ENCODE assay signal across 13 cellular contexts in genomic region chr19:9597027-9597426, GRCh38.
DNase-seq lines count a peak whose midpoint lies in the region; ATAC-seq, FAIRE-seq and TF ChIP-seq lines count a peak whose summit lies in the region.
"Had no signal": no experiment of that assay in that cellular context is flagged by ENCODE, and none has a peak within 500 bp of the region (broad histone marks: within the 10 kb centered on the region; RNA-seq: fewer than 3 reads in every experiment).

No MANE protein-coding gene starts in this region.

- DNase-seq in AG08395 (ENCODE audit: low spot score) (peak; percentile 75), HFF-Myc (ENCODE audit: extremely low read depth, low read depth) (peak; percentile 27), foreskin fibroblast (peak; percentile 80 to 90), ACHN (no peak), D721Med (ENCODE audit: insufficient read length, low spot score) (no peak), iPS-NIHi11 (ENCODE audit: low spot score) (no peak)
- no peak for DNase-seq in activated naive CD8-positive, alpha-beta T cell treated with anti-CD3 and anti-CD28 coated beads, Interleukin-2, amount 50 U/mL, for 24 hours
- DNase-seq: CD8-positive, alpha-beta memory T cell; NCI-H1694 treated with DMSO at 0.1 percent for 48 hours; small intestine had no signal

- H3K27ac Mint-ChIP-seq in activated naive CD8-positive, alpha-beta T cell treated with anti-CD3 and anti-CD28 coated beads, Interleukin-2, amount 50 U/mL, for 24 hours = peak overlapping the region; percentile 16
- H3K27ac Mint-ChIP-seq: CD8-positive, alpha-beta memory T cell had no signal

- H3K9me3 Mint-ChIP-seq in activated naive CD8-positive, alpha-beta T cell treated with anti-CD3 and anti-CD28 coated beads, Interleukin-2, amount 50 U/mL, for 24 hours = peaks cover 14% of the 10 kb centered on the region

- TF ChIP-seq CTCF in HFF-Myc (IDR thresholded peaks at IDR 0.05; ENCODE audit: low read depth, low read length, missing control alignments) = no peak
- no peak for TF ChIP-seq CTCF in foreskin fibroblast (IDR thresholded peaks at IDR 0.05; ENCODE audit: low read depth, low read length)
- no peak for TF ChIP-seq CTCF in D721Med (IDR thresholded peaks at IDR 0.05; ENCODE audit: insufficient read depth, missing control alignments)

- H3K36me3 Mint-ChIP-seq in activated naive CD8-positive, alpha-beta T cell treated with anti-CD3 and anti-CD28 coated beads, Interleukin-2, amount 50 U/mL, for 24 hours (ENCODE audit: low read depth) = peaks cover 11% of the 10 kb centered on the region

- H3K4me3 ChIP-seq in HFF-Myc (replicated peaks; ENCODE audit: low read depth, low read length) (no peak overlapping the region), foreskin fibroblast (ENCODE audit: low read depth in 1 of 2, low read length in 2 of 2) (no peak overlapping the region)
- H3K4me3 ChIP-seq: GM12878 had no signal

- H3K4me1 Mint-ChIP-seq in activated naive CD8-positive, alpha-beta T cell treated with anti-CD3 and anti-CD28 coated beads, Interleukin-2, amount 50 U/mL, for 24 hours = peaks cover 9% of the 10 kb centered on the region
- H3K4me1 Mint-ChIP-seq: CD8-positive, alpha-beta memory T cell had no signal

- peak; percentile 93 for ATAC-seq in activated naive CD8-positive, alpha-beta T cell treated with anti-CD3 and anti-CD28 coated beads, Interleukin-2, amount 50 U/mL, for 24 hours
- no peak for ATAC-seq in HG03565 (IDR thresholded peaks at IDR 0.05; ENCODE audit: unreplicated experiment)
- ATAC-seq: GM12878 had no signal

- H3K27me3 Mint-ChIP-seq in activated naive CD8-positive, alpha-beta T cell treated with anti-CD3 and anti-CD28 coated beads, Interleukin-2, amount 50 U/mL, for 24 hours = peaks cover 3% of the 10 kb centered on the region

- no peak for FAIRE-seq in D721Med (lab: Jason Lieb, UNC)
- FAIRE-seq: colon, GM12878, small intestine had no signal

- no peak overlapping the region for H3K4me3 Mint-ChIP-seq in activated naive CD8-positive, alpha-beta T cell treated with anti-CD3 and anti-CD28 coated beads, Interleukin-2, amount 50 U/mL, for 24 hours
- H3K4me3 Mint-ChIP-seq: CD8-positive, alpha-beta memory T cell had no signal

- in situ Hi-C loops in ACHN (cut with HindIII; ENCODE audit: low pct_ligation_motif_present, low pct_unique_long_range_greater_than_20kb, low sequenced_read_pairs) = no loop called here

Comparison
In these comparisons a context has a peak if more than half of its experiments do, and no peak if none do; other contexts are left out.
1. DNase-seq: peak in AG08395 (single experiment), HFF-Myc (single experiment) and foreskin fibroblast (2 of 2); none in activated naive CD8-positive, alpha-beta T cell treated with anti-CD3 and anti-CD28 coated beads, Interleukin-2, amount 50 U/mL, for 24 hours (single experiment), ACHN (single experiment), D721Med (single experiment) and iPS-NIHi11 (single experiment).